ENCODE assay signal across 8 cellular contexts in the genomic region with DNA sequence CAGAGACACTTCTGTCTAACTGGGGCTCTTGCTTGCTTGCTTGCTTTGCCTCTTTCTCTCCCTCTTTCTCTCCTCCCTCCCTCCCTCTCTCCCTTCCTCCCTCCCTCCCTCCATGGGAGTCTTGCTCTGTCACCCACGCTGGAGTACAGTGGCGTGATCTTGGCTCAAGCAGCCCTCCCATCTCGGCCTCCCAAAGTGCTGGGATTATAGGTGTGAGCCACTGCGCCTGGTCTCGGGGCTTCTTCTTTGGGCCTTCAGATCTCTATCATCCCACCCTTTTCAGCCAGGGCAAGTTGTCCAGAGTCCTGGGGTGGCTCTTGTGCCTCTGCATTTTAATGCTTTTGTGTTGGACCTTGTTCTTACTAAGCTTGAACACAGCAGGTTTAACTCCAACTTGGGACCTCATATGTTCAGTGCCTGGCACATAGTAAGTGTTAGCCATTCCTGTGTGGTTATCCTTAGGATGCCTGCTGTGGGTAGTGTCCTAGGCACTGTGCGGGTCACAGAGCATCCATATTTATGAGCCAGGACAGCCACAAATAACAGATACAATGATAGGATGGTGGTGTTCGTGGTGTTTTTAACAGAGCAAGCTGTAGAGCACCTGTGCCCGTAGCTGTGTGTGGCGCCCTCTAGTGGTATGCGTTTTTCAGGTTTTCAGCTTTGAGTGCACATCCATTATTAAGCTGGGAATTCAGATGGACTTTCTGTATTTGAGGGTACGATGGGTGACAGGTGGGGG.
DNase-seq lines count a peak whose midpoint lies in the region; ATAC-seq, FAIRE-seq and TF ChIP-seq lines count a peak whose summit lies in the region.

No MANE protein-coding gene starts in this region.

- FAIRE-seq in urothelium cell line (lab: Jason Lieb, UNC) = no peak

- H3K9me3 Mint-ChIP-seq in CD8-positive, alpha-beta T cell = no peaks in the 10 kb centered on the region

- CTCF ChIA-PET in CD8-positive, alpha-beta T cell (lab: Charles Lee) = interaction anchor here (0.7 to 5.3 kb wide), 35 partner anchors 8 to 849 kb away, joined by 3 to 40 read pairs (median 4); no protein-coding TSS in a partner anchor

- H3K9me3 ChIP-seq in CD8-positive, alpha-beta T cell (ENCODE audit: low read length) = no peaks in the 10 kb centered on the region
- H3K9me3 ChIP-seq in SJCRH30 (replicated peaks) = no peaks in the 10 kb centered on the region

- peak; percentile 90 for TF ChIP-seq CTCF in CD8-positive, alpha-beta T cell (IDR thresholded peaks at IDR 0.05)

- no peaks in the 10 kb centered on the region for H3K27me3 Mint-ChIP-seq in CD8-positive, alpha-beta T cell (ENCODE audit: low read depth)

- POLR2A ChIA-PET in CD8-positive, alpha-beta T cell (lab: Charles Lee) = interaction anchor here (0.7 kb wide), 1 partner anchor 1035 kb away, joined by 3 read pairs; no protein-coding TSS in a partner anchor

- no peak overlapping the region for H3K4me3 Mint-ChIP-seq in CD8-positive, alpha-beta T cell

- intact Hi-C loops in CD8-positive, alpha-beta T cell (cut with DNase I, micrococcal nuclease) = loop anchor here (1.0 to 5.0 kb wide), 3 partner anchors 74 to 297 kb away; no protein-coding TSS in a partner anchor
- intact Hi-C loops in head of caudate nucleus (cut with DNase I) = no loop called here

- peak; percentile 61 for ATAC-seq in CD8-positive, alpha-beta T cell
- ATAC-seq in HG03139 (IDR thresholded peaks at IDR 0.05; ENCODE audit: unreplicated experiment) = no peak

- peaks cover 15% of the 10 kb centered on the region for H3K4me1 ChIP-seq in CD8-positive, alpha-beta T cell (ENCODE audit: insufficient read depth, low read length)
- H3K4me1 ChIP-seq in SJCRH30 = no peaks in the 10 kb centered on the region

- no peaks in the 10 kb centered on the region for H3K36me3 ChIP-seq in CD8-positive, alpha-beta T cell (ENCODE audit: insufficient read depth, low read length)
- no peaks in the 10 kb centered on the region for H3K36me3 ChIP-seq in SJCRH30

- DNase-seq in CD8-positive, alpha-beta T cell = peak; percentile 44 to 84 (median 60)
- DNase-seq in HT1080 (ENCODE audit: low read depth) (peak; percentile 58), SJCRH30 (peak; percentile 42 to 74), head of caudate nucleus (peak in 40 of 42 donors; percentile 46 to 94 (median 77)), pons (ENCODE audit: low spot score) (peak; percentile 73), urothelium cell line (ENCODE audit: low spot score) (peak; percentile 62)
- DNase-seq in activated naive CD4-positive, alpha-beta T cell (lab: John Stamatoyannopoulos, UW) = peak; percentile 19 to 56 (median 50)

- H3K4me3 ChIP-seq in CD8-positive, alpha-beta T cell (ENCODE audit: low read depth, low read length) = no peak overlapping the region
- no peak overlapping the region for H3K4me3 ChIP-seq in SJCRH30

- no peaks in the 10 kb centered on the region for H3K27me3 ChIP-seq in CD8-positive, alpha-beta T cell (ENCODE audit: insufficient read depth, low read length)
- H3K27me3 ChIP-seq in SJCRH30 = no peaks in the 10 kb centered on the region

- H3K27ac Mint-ChIP-seq in CD8-positive, alpha-beta T cell = no peak overlapping the region

- H3K4me1 Mint-ChIP-seq in CD8-positive, alpha-beta T cell (ENCODE audit: low read depth) = peaks cover 12% of the 10 kb centered on the region

- H3K27ac ChIP-seq in CD8-positive, alpha-beta T cell (ENCODE audit: low read depth, low read length) = no peak overlapping the region
- H3K27ac ChIP-seq in SJCRH30 = no peak overlapping the region

- H3K36me3 Mint-ChIP-seq in CD8-positive, alpha-beta T cell = peaks cover 69% of the 10 kb centered on the region
